9 cellular contexts compared by ENCODE assay signal in the genomic region with DNA sequence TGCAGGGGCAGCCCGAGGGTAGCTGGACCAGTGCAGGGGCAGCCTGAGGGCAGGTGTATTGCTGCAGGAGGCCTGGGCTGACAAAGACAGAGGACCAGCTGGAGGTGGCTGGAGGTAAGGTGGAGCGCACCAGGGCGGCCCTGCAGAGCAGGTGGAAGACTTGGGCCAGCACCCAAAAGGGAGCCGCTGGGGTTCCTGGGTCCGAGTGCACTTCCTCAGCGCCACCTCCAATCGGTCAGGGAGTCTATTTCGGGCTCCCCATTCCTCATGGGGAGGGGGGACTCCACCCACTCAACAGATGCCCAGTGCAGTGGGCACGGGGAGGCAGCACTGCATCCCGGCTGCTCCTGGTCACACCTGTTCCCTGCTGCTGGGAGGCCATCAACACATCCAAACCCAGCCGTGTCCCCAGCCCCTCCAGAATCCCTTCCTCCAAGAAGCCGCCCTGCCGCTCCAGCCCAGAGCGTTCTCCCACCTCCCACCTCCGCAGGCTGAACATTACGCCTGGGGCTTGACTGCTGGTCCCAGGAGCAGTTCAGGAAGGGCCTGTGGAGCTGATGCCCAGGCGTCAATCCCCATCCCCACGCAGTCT. TPM values are rescaled to one million over a fixed set of nuclear protein-coding genes. Genes with fewer than 3 reads are reported as not detected.
DNase-seq lines count a peak whose midpoint lies in the region; ATAC-seq and TF ChIP-seq lines count a peak whose summit lies in the region.
"Had no signal": no experiment of that assay in that cellular context is flagged by ENCODE, and none has a peak within 500 bp of the region (broad histone marks: within the 10 kb centered on the region; RNA-seq: fewer than 3 reads in every experiment).

No MANE protein-coding gene starts in this region.

- H3K4me1 Mint-ChIP-seq in IgD-negative memory B cell, result peaks cover 15 to 24% (median 23%) of the 10 kb centered on the region in 3 donors
- peaks cover 21% of the 10 kb centered on the region for H3K4me1 Mint-ChIP-seq in chondrocyte (ENCODE audit: low read depth)

- intact Hi-C loops in left colon (cut with DNase I, micrococcal nuclease), result no loop called here

- H3K36me3 Mint-ChIP-seq in IgD-negative memory B cell (no peaks in the 10 kb centered on the region), chondrocyte (ENCODE audit: low read depth) (peaks cover 4% of the 10 kb centered on the region)

- peak overlapping the region in 1 of 3 donors; percentile 73 for H3K27ac Mint-ChIP-seq in IgD-negative memory B cell
- H3K27ac Mint-ChIP-seq in chondrocyte (ENCODE audit: unreplicated experiment), result no peak overlapping the region

- H3K4me3 ChIP-seq in AG04449 (ENCODE audit: low read depth, low read length), result peak overlapping the region; percentile 92

- CTCF ChIA-PET in AG04449 (lab: Yijun Ruan, JAX), result no interaction called here

- H3K27me3 Mint-ChIP-seq in IgD-negative memory B cell (peaks cover 1% of the 10 kb centered on the region), chondrocyte (ENCODE audit: low read depth) (peaks cover 6% of the 10 kb centered on the region)

- ATAC-seq in left colon (no peak), GM21528 (IDR thresholded peaks at IDR 0.05; ENCODE audit: low FRiP score, unreplicated experiment) (no peak), esophagus mucosa (no peak)

- H3K9me3 Mint-ChIP-seq in IgD-negative memory B cell (no peaks in the 10 kb centered on the region), chondrocyte (ENCODE audit: low read depth) (peaks cover 5% of the 10 kb centered on the region)

- H3K4me3 Mint-ChIP-seq in IgD-negative memory B cell, result peak overlapping the region; percentile 94 to 99 (median 98)
- H3K4me3 Mint-ChIP-seq in chondrocyte (ENCODE audit: unreplicated experiment), result peak overlapping the region; percentile 99

- POLR2A ChIA-PET in AG04449 (lab: Yijun Ruan, JAX), result no interaction called here

- TF ChIP-seq CTCF in AG04449 (IDR thresholded peaks at IDR 0.05; ENCODE audit: insufficient read depth, low read length, missing control alignments), result no peak
- no peak for TF ChIP-seq CTCF in chondrocyte (IDR thresholded peaks at IDR 0.05)

- DNase-seq in AG04449 (ENCODE audit: low read depth, low spot score), result no peak
- DNase-seq in chondrocyte (ENCODE audit: low spot score), result peak; percentile 69
- DNase-seq in myocyte (ENCODE audit: low read depth), result peak; percentile 59
- no peak for DNase-seq in stimulated activated naive CD4-positive, alpha-beta T cell (lab: John Stamatoyannopoulos, UW)
- DNase-seq in left colon, result no peak
- DNase-seq: NCI-H1417 had no signal

RNA-seq across cellular contexts. Expression of gene LRPAP1, which starts 1.5 kb away (rescaled TPM):
- polyA plus RNA-seq in IgD-negative memory B cell, result 138 TPM
- total RNA-seq in chondrocyte, result 135 to 142 TPM (median 142 TPM) in 3 replicates
- total RNA-seq in myocyte, result 194 and 195 TPM in 2 replicates
- 252 TPM for polyA plus RNA-seq in myocyte (2012)
- 100 to 1,000 TPM; 146 to 155 TPM for total RNA-seq in left colon
- total RNA-seq in esophagus mucosa, result 64.6 TPM

Comparison
In these comparisons a context has a peak if more than half of its experiments do, and no peak if none do; other contexts are left out.
1. DNase-seq: peak in chondrocyte (single experiment) and myocyte (single experiment); none in AG04449 (single experiment), stimulated activated naive CD4-positive, alpha-beta T cell (0 of 6) and left colon (0 of 2).